Comparison of ENCODE assay signal across 11 cellular contexts in genomic region chr19:5345895-5346386, GRCh38. TPM values are rescaled to one million over a fixed set of nuclear protein-coding genes. Genes with fewer than 3 reads are reported as not detected.
A peak's percentile ranks its signal among the peaks of the same experiment; 100 is the strongest.
DNase-seq lines count a peak whose midpoint lies in the region; ATAC-seq and TF ChIP-seq lines count a peak whose summit lies in the region.
"Had no signal": no experiment of that assay in that cellular context is flagged by ENCODE, and none has a peak within 500 bp of the region (broad histone marks: within the 10 kb centered on the region; RNA-seq: fewer than 3 reads in every experiment).

No MANE protein-coding gene starts in this region.

- H3K36me3 ChIP-seq in RWPE2 (ENCODE audit: low read depth), result no peaks in the 10 kb centered on the region
- H3K36me3 ChIP-seq in spleen, result no peaks in the 10 kb centered on the region

- 22 to 35% (median 31%) methylated on average over 6 of the region's 6 CpGs for WGBS in spleen, 5 donors

- ATAC-seq in activated T-cell treated with anti-CD3 and anti-CD28 coated beads, Interleukin-2, amount 50 U/mL, for 4 hours, result peak; percentile 40 to 72
- peak; percentile 72 for ATAC-seq in RWPE2 (ENCODE audit: low read depth)
- peak; percentile 61 for ATAC-seq in esophagus mucosa
- no peak for ATAC-seq in effector memory CD8-positive, alpha-beta T cell (replicated peaks)
- ATAC-seq in HG02642 (IDR thresholded peaks at IDR 0.05; ENCODE audit: poor library complexity, unreplicated experiment), result no peak

- H3K4me1 Mint-ChIP-seq in activated T-cell treated with anti-CD3 and anti-CD28 coated beads, Interleukin-2, amount 50 U/mL, for 4 hours (ENCODE audit: low read depth), result peaks cover 4% of the 10 kb centered on the region
- no peaks in the 10 kb centered on the region for H3K4me1 Mint-ChIP-seq in effector memory CD8-positive, alpha-beta T cell (ENCODE audit: low read depth in 2 of 2)

- H3K4me3 ChIP-seq in RWPE2 (ENCODE audit: severe bottlenecking) (no peak overlapping the region), spleen (no peak overlapping the region)

- H3K9me3 Mint-ChIP-seq in activated T-cell treated with anti-CD3 and anti-CD28 coated beads, Interleukin-2, amount 50 U/mL, for 4 hours, result peaks cover 6% of the 10 kb centered on the region
- no peaks in the 10 kb centered on the region for H3K9me3 Mint-ChIP-seq in effector memory CD8-positive, alpha-beta T cell
- H3K9me3 Mint-ChIP-seq: activated T-helper 1 cell treated with anti-CD3 and anti-CD28 coated beads, Interleukin-12 subunit alpha, Interleukin-12 subunit beta, Interleukin-2, Interleukin-4 antibody, amounts not matched to agents 30 ng/mL and 10 ng/mL and 1 ng/mL, durations not matched to agents 14 hours and 24 hours and 36 hours had no signal

- no peak for TF ChIP-seq CTCF in RWPE2 (IDR thresholded peaks at IDR 0.05; ENCODE audit: poor library complexity, severe bottlenecking)
- no peak for TF ChIP-seq CTCF in spleen (IDR thresholded peaks at IDR 0.05 in 8 of 11, conservative IDR thresholded peaks at IDR 0.05 in 3 of 11)

- no peaks in the 10 kb centered on the region for H3K9me3 ChIP-seq in RWPE2 (ENCODE audit: severe bottlenecking)
- peaks cover 0 to 12% (median 0%) of the 10 kb centered on the region in 8 donors for H3K9me3 ChIP-seq in spleen

- intact Hi-C loops in spleen (cut with DNase I; ENCODE audit: low total_unique reads), result no loop called here

- H3K27me3 ChIP-seq in RWPE2 (ENCODE audit: insufficient read depth, poor library complexity, severe bottlenecking), result no peaks in the 10 kb centered on the region
- H3K27me3 ChIP-seq in spleen (replicated peaks in 1 of 7), result peaks cover 0 to 82% (median 7%) of the 10 kb centered on the region in 7 donors

- H3K27ac ChIP-seq in RWPE2 (ENCODE audit: poor library complexity, severe bottlenecking), result no peak overlapping the region
- H3K27ac ChIP-seq in spleen, result no peak overlapping the region

- DNase-seq in activated T-cell treated with anti-CD3 and anti-CD28 coated beads, Interleukin-2, amount 50 U/mL, for 4 hours, result no peak
- no peak for DNase-seq in activated T-cell treated with anti-CD3 and anti-CD28 coated beads, Interleukin-2, amount 50 U/mL, for 48 hours
- DNase-seq in RWPE2 (ENCODE audit: low spot score), result no peak
- peak; percentile 16 for DNase-seq in spleen
- DNase-seq in activated CD8-positive, alpha-beta memory T cell treated with anti-CD3 and anti-CD28 coated beads for 24 hours, result no peak
- no peak for DNase-seq in effector memory CD8-positive, alpha-beta T cell
- DNase-seq: NCI-H748 treated with DMSO at 0.1 percent for 48 hours, nephron progenitor cell had no signal

- peaks cover 31% of the 10 kb centered on the region for H3K27me3 Mint-ChIP-seq in activated T-cell treated with anti-CD3 and anti-CD28 coated beads, Interleukin-2, amount 50 U/mL, for 4 hours (ENCODE audit: low read depth)
- peaks cover 39 to 52% of the 10 kb centered on the region in 2 donors for H3K27me3 Mint-ChIP-seq in effector memory CD8-positive, alpha-beta T cell

- no peak overlapping the region for H3K27ac Mint-ChIP-seq in effector memory CD8-positive, alpha-beta T cell
- H3K27ac Mint-ChIP-seq: activated T-helper 1 cell treated with anti-CD3 and anti-CD28 coated beads, Interleukin-12 subunit alpha, Interleukin-12 subunit beta, Interleukin-2, Interleukin-4 antibody, amounts not matched to agents 30 ng/mL and 10 ng/mL and 1 ng/mL, durations not matched to agents 14 hours and 24 hours and 36 hours; nephron progenitor cell had no signal

- no peak for TF ChIP-seq POLR2A in spleen (IDR thresholded peaks at IDR 0.05)

- H3K4me3 Mint-ChIP-seq in activated T-cell treated with anti-CD3 and anti-CD28 coated beads, Interleukin-2, amount 50 U/mL, for 4 hours, result no peak overlapping the region
- no peak overlapping the region for H3K4me3 Mint-ChIP-seq in effector memory CD8-positive, alpha-beta T cell
- H3K4me3 Mint-ChIP-seq: activated T-helper 1 cell treated with anti-CD3 and anti-CD28 coated beads, Interleukin-12 subunit alpha, Interleukin-12 subunit beta, Interleukin-2, Interleukin-4 antibody, amounts not matched to agents 30 ng/mL and 10 ng/mL and 1 ng/mL, durations not matched to agents 14 hours and 24 hours and 36 hours; nephron progenitor cell had no signal

- no peaks in the 10 kb centered on the region for H3K36me3 Mint-ChIP-seq in activated T-cell treated with anti-CD3 and anti-CD28 coated beads, Interleukin-2, amount 50 U/mL, for 4 hours (ENCODE audit: insufficient read depth)
- peaks cover 2% of the 10 kb centered on the region for H3K36me3 Mint-ChIP-seq in effector memory CD8-positive, alpha-beta T cell (ENCODE audit: insufficient read depth)

- peaks cover 6% of the 10 kb centered on the region for H3K4me1 ChIP-seq in RWPE2 (ENCODE audit: insufficient read depth, poor library complexity, severe bottlenecking)
- peaks cover 0 to 3% (median 0%) of the 10 kb centered on the region in 6 donors for H3K4me1 ChIP-seq in spleen

RNA-seq across cellular contexts. Expression of gene PTPRS, which starts 5.3 kb away (rescaled TPM):
- total RNA-seq in activated T-cell treated with anti-CD3 and anti-CD28 coated beads, Interleukin-2, amount 50 U/mL, for 4 hours, result 1 to 10 TPM in 1 of 3 donors, under 1 TPM in 2; 0.79 to 1.3 (median 0.92) TPM
- total RNA-seq in esophagus mucosa (38.7 TPM), spleen (10 to 100 TPM; 33.4 to 77.9 (median 47.1) TPM)
- polyA plus RNA-seq in spleen, result 1 to 10 TPM; 1.2 to 4.8 (median 1.9) TPM

Comparison
In these comparisons a context has a peak if more than half of its experiments do, and no peak if none do; other contexts are left out.
1. ATAC-seq: peak in activated T-cell treated with anti-CD3 and anti-CD28 coated beads, Interleukin-2, amount 50 U/mL, for 4 hours (2 of 2), RWPE2 (single experiment) and esophagus mucosa (single experiment); none in effector memory CD8-positive, alpha-beta T cell (single experiment) and HG02642 (single experiment).
2. RNA of gene PTPRS, which starts 5.3 kb away (total RNA-seq): 33.4 to 77.9 TPM in spleen and 38.7 TPM in esophagus mucosa (single experiment); 0.79 to 1.3 TPM in activated T-cell treated with anti-CD3 and anti-CD28 coated beads, Interleukin-2, amount 50 U/mL, for 4 hours; every median in the first group is over 10 times any median in the second.